ENCODE assay signal across 2 cellular contexts in the genomic region with DNA sequence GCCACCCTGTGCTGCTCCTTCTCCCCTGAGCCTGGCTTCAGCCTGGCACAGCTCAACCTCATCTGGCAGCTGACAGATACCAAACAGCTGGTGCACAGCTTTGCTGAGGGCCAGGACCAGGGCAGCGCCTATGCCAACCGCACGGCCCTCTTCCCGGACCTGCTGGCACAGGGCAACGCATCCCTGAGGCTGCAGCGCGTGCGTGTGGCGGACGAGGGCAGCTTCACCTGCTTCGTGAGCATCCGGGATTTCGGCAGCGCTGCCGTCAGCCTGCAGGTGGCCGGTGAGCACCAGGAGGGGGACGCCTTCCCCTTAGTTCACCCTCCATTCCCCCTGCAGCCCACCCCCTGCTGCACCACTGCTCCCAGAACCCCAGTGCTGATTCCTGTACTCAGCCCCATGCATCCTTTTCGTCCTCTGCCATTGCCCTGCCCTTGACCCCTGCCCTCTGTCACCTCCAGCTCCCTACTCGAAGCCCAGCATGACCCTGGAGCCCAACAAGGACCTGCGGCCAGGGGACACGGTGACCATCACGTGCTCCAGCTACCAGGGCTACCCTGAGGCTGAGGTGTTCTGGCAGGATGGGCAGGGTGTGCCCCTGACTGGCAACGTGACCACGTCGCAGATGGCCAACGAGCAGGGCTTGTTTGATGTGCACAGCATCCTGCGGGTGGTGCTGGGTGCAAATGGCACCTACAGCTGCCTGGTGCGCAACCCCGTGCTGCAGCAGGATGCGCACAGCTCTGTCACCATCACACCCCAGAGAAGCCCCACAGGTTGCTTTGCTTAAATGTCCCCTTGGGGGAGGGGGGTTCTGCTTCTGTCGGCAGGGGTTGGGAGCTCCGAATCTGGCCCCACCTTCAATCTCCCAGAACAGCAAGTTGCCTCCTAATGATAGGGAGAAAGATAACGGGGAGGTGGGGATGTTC. TPM values are rescaled to one million over a fixed set of nuclear protein-coding genes. Genes with fewer than 3 reads are reported as not detected.
"Had no signal": no experiment of that assay in that cellular context is flagged by ENCODE, and none has a peak within 500 bp of the region (broad histone marks: within the 10 kb centered on the region; RNA-seq: fewer than 3 reads in every experiment).

No MANE protein-coding gene starts in this region.

RNA-seq across cellular contexts. Expression of a gene that starts 18.4 kb away (rescaled TPM):
- polyA plus RNA-seq: immature natural killer cell; naive thymus-derived CD8-positive, alpha-beta T cell had no signal

RNA-seq across cellular contexts. Expression of a gene that starts 50.6 kb away (rescaled TPM):
- total RNA-seq: naive thymus-derived CD8-positive, alpha-beta T cell had no signal
- polyA plus RNA-seq: immature natural killer cell; naive thymus-derived CD8-positive, alpha-beta T cell had no signal
